Comparison of ENCODE assay signal across 31 cellular contexts in the genomic region with DNA sequence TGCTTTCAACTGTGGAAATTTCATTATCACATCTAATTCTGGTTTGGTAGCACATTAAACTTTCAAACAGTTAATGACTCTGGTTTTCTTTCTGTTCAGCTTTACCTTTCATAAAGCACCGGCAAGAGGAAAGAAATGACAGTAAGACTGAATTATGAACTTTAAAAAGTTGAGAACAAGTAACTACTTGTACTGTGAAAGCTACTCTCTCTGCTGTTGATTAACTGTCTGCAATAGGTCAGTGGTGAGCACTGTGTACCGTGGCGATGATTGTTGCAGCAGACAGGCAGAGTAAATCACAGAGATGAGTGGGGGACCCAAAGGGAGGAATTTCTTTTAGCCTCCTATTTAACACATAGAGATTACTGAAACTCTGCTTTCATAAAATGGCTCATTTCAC.
"Had no signal": no experiment of that assay in that cellular context is flagged by ENCODE, and none has a peak within 500 bp of the region (broad histone marks: within the 10 kb centered on the region; RNA-seq: fewer than 3 reads in every experiment).

No MANE protein-coding gene starts in this region.

- H3K9ac ChIP-seq: KMS-11 had no signal

- H3K27ac ChIP-seq: KMS-11, Peyer's patch, VCaP had no signal

- H3K4me2 ChIP-seq: KMS-11 had no signal

- H3K4me3 ChIP-seq: Peyer's patch had no signal

- DNase-seq: activated B cell treated with CpG ODN at 0.5 μM for 24 hours; activated CD4-positive, alpha-beta memory T cell treated with anti-CD3 and anti-CD28 coated beads for 36 hours; activated CD4-positive, alpha-beta T cell treated with anti-CD3 and anti-CD28 coated beads for 4 hours; activated CD4-positive, alpha-beta T cell treated with anti-CD3 and anti-CD28 coated beads, Interleukin-2, amount 50 U/mL, for 1 hour; activated CD4-positive, CD25-positive, alpha-beta regulatory T cell treated with anti-CD3 and anti-CD28 coated beads, Interleukin-2, amount 50 U/mL, for 72 hours; activated CD8-positive, alpha-beta memory T cell treated with anti-CD3 and anti-CD28 coated beads, Interleukin-2, amount 50 U/mL, for 4 hours; activated naive CD4-positive, alpha-beta T cell treated with anti-CD3 and anti-CD28 coated beads, Interleukin-2, amount 10 ng/mL, durations not matched to agents 7 days and 5 days; activated naive CD8-positive, alpha-beta T cell treated with anti-CD3 and anti-CD28 coated beads, Interleukin-2, amount 50 U/mL, for 24 hours; activated T-cell treated with anti-CD3 and anti-CD28 coated beads for 4 hours; activated T-cell treated with anti-CD3 and anti-CD28 coated beads, Interleukin-2, amount 50 U/mL, for 4 hours; anterior cingulate cortex; central memory CD4-positive, alpha-beta T cell; NCI-H1105; NCI-H1417 treated with DMSO at 0.1 percent for 48 hours; NCI-H187 treated with DMSO at 0.1 percent for 48 hours; NCI-H2081; NCI-H2171 treated with DMSO at 0.1 percent for 48 hours; NCI-H2227 treated with DMSO at 0.1 percent for 48 hours; NCI-H446; NCI-H510A treated with DMSO at 0.1 percent for 48 hours; NCI-H69; NCI-H82; Peyer's patch; RPMI8226; SIG-M5; SW 1271; T-helper 1 cell; T-helper 2 cell; T-helper 9 cell had no signal

- H3K4me1 ChIP-seq: Peyer's patch had no signal

- H3K27me3 ChIP-seq: Peyer's patch had no signal

- H3K9me3 ChIP-seq: Peyer's patch had no signal

- H3K36me3 ChIP-seq: Peyer's patch had no signal
